In genomic region chr7:6272481-6273323, GRCh38 we compare ENCODE assay signal across 1 cellular context.
A peak's percentile ranks its signal among the peaks of the same experiment; 100 is the strongest.
TF ChIP-seq lines count a peak whose summit lies in the region.

Gene CYTH3 (minus strand): TSS chr7:6272624. CDS start chr7:6272507, 117 bp downstream.

TF ChIP-seq in GM12878, 131 proteins besides CTCF, POLR2A, EP300 and RAD21 (continued from another document):
- TF ChIP-seq ATF2 (IDR thresholded peaks at IDR 0.05; ENCODE audit: low read length) = no peak
- TF ChIP-seq MEF2B (IDR thresholded peaks at IDR 0.05; ENCODE audit: partially characterized antibody, poor library complexity, severe bottlenecking) = no peak
- TF ChIP-seq SP1 (IDR thresholded peaks at IDR 0.05; ENCODE audit: low read depth, low read length) = peak; percentile 34
- TF ChIP-seq YY1 (IDR thresholded peaks at IDR 0.05; ENCODE audit: low read depth, low read length) = no peak; the same call in 1 of the 2 replicates
- TF ChIP-seq FOS (IDR thresholded peaks at IDR 0.05; ENCODE audit: borderline replicate concordance, extremely low read depth, insufficient read length) = no peak
- TF ChIP-seq NRF1 (conservative IDR thresholded peaks at IDR 0.05; ENCODE audit: low read depth, low read length) = peak; percentile 32; the same call in 1 of the 2 replicates
- TF ChIP-seq IKZF1 (conservative IDR thresholded peaks at IDR 0.05) = peak; percentile 40
- TF ChIP-seq BCL3 (IDR thresholded peaks at IDR 0.05; ENCODE audit: borderline replicate concordance, insufficient read depth, low read depth, low read length, poor library complexity, severe bottlenecking) = no peak
- TF ChIP-seq ZNF687 (IDR thresholded peaks at IDR 0.05) = peak; percentile 35; the same call in 1 of the 2 replicates
- TF ChIP-seq MLLT1 (IDR thresholded peaks at IDR 0.05) = no peak
- no peak for TF ChIP-seq E4F1 (IDR thresholded peaks at IDR 0.05; ENCODE audit: borderline replicate concordance, partially characterized antibody)
- TF ChIP-seq KDM1A (IDR thresholded peaks at IDR 0.05; ENCODE audit: borderline replicate concordance) = no peak
- TF ChIP-seq NR2F1 (conservative IDR thresholded peaks at IDR 0.05) = peak; percentile 47; the same call in 1 of the 2 replicates
- TF ChIP-seq USF1 (IDR thresholded peaks at IDR 0.05; ENCODE audit: borderline replicate concordance, extremely low read length, insufficient read depth, low read depth, low read length) = peak; percentile 97
- peak; percentile 70; the same call in 1 of the 2 replicates for TF ChIP-seq ATF3 (IDR thresholded peaks at IDR 0.05; ENCODE audit: borderline replicate concordance, extremely low read depth, low read depth, low read length)
- no peak for TF ChIP-seq HSF1 (IDR thresholded peaks at IDR 0.05; ENCODE audit: low read depth, low read length)
- peak; percentile 88 for TF ChIP-seq USF2 (IDR thresholded peaks at IDR 0.05; ENCODE audit: borderline replicate concordance, low read depth, low read length)
- TF ChIP-seq SMAD5 (IDR thresholded peaks at IDR 0.05; ENCODE audit: low read depth) = no peak
- TF ChIP-seq BHLHE40 (IDR thresholded peaks at IDR 0.05; ENCODE audit: borderline replicate concordance in 1 of 2, low read depth in 2 of 2, low read length in 1 of 2) = peak; percentile 64 to 98
TF ChIP-seq in GM12878: peak in this region for 23.
